Comparison of ENCODE assay signal across 17 cellular contexts in genomic region chr3:156898296-156898880, GRCh38.
"Had no signal": no experiment of that assay in that cellular context is flagged by ENCODE, and none has a peak within 500 bp of the region (broad histone marks: within the 10 kb centered on the region; RNA-seq: fewer than 3 reads in every experiment).

No MANE protein-coding gene starts in this region.

- H3K27me3 ChIP-seq: ovary, upper lobe of right lung had no signal

- H3K36me3 ChIP-seq: ovary, thoracic aorta, upper lobe of right lung had no signal

- H3K4me3 ChIP-seq: coronary artery, ovary, thoracic aorta, upper lobe of right lung had no signal

- ATAC-seq: activated T-helper 17 cell treated with anti-CD3 and anti-CD28 coated beads, Interleukin-2, amount 50 U/mL, for 72 hours; stimulated activated effector memory CD8-positive, alpha-beta T cell treated with anti-CD3 and anti-CD28 coated beads, Interleukin-12 subunit alpha, Interleukin-12 subunit beta, amount 100 ng/mL, for 72 hours; upper lobe of right lung had no signal

- H3K36me3 Mint-ChIP-seq: brain; stimulated activated effector memory CD8-positive, alpha-beta T cell treated with anti-CD3 and anti-CD28 coated beads, Interleukin-12 subunit alpha, Interleukin-12 subunit beta, amount 100 ng/mL, for 72 hours had no signal

- H3K4me1 Mint-ChIP-seq: activated T-helper 17 cell treated with anti-CD3 and anti-CD28 coated beads, Interleukin-2, amount 50 U/mL, for 72 hours; brain; stimulated activated effector memory CD8-positive, alpha-beta T cell treated with anti-CD3 and anti-CD28 coated beads, Interleukin-12 subunit alpha, Interleukin-12 subunit beta, amount 100 ng/mL, for 72 hours had no signal

- DNase-seq: activated CD4-positive, alpha-beta T cell treated with anti-CD3 and anti-CD28 coated beads for 1 hour; activated CD4-positive, alpha-beta T cell treated with anti-CD3 and anti-CD28 coated beads, Interleukin-2, amount 50 U/mL, for 4 hours; activated naive CD4-positive, alpha-beta T cell treated with anti-CD3 and anti-CD28 coated beads for 36 hours; central memory CD4-positive, alpha-beta T cell; effector CD4-positive, alpha-beta T cell; foreskin melanocyte; ovary; stimulated activated CD4-positive, alpha-beta T cell treated with anti-CD3 and anti-CD28 coated beads, Interleukin-12 subunit alpha, Interleukin-12 subunit beta, amount 100 ng/mL, for 4 hours; stimulated activated CD4-positive, alpha-beta T cell treated with anti-CD3 and anti-CD28 coated beads, Interleukin-2, amount 100 ng/mL, for 24 hours; T-helper 1 cell; upper lobe of right lung had no signal

- H3K27ac Mint-ChIP-seq: activated naive CD4-positive, alpha-beta T cell treated with anti-CD3 and anti-CD28 coated beads for 36 hours; activated T-helper 17 cell treated with anti-CD3 and anti-CD28 coated beads, Interleukin-2, amount 50 U/mL, for 72 hours; stimulated activated effector memory CD8-positive, alpha-beta T cell treated with anti-CD3 and anti-CD28 coated beads, Interleukin-12 subunit alpha, Interleukin-12 subunit beta, amount 100 ng/mL, for 72 hours had no signal

- H3K4me1 ChIP-seq: upper lobe of right lung had no signal

- H3K4me3 Mint-ChIP-seq: activated naive CD4-positive, alpha-beta T cell treated with anti-CD3 and anti-CD28 coated beads for 36 hours; activated T-helper 17 cell treated with anti-CD3 and anti-CD28 coated beads, Interleukin-2, amount 50 U/mL, for 72 hours; brain; neural crest cell; stimulated activated effector memory CD8-positive, alpha-beta T cell treated with anti-CD3 and anti-CD28 coated beads, Interleukin-12 subunit alpha, Interleukin-12 subunit beta, amount 100 ng/mL, for 72 hours had no signal

- H3K27ac ChIP-seq: coronary artery, ovary, thoracic aorta, upper lobe of right lung had no signal

- H3K9me3 ChIP-seq: ovary, thoracic aorta, upper lobe of right lung had no signal
